33 cellular contexts compared by ENCODE assay signal in genomic region chr21:30628109-30628508, GRCh38. TPM values are rescaled to one million over a fixed set of nuclear protein-coding genes. Genes with fewer than 3 reads are reported as not detected.
"Had no signal": no experiment of that assay in that cellular context is flagged by ENCODE, and none has a peak within 500 bp of the region (broad histone marks: within the 10 kb centered on the region; RNA-seq: fewer than 3 reads in every experiment).

No MANE protein-coding gene starts in this region.

- H3K27ac ChIP-seq: stomach, suprapubic skin, testis, thoracic aorta, thyroid gland, tibial artery, tibial nerve, transverse colon, upper lobe of left lung, upper lobe of right lung, uterus, vagina had no signal

- H3K4me1 ChIP-seq: stomach, suprapubic skin, testis, thyroid gland, tibial artery, tibial nerve, transverse colon, upper lobe of left lung, upper lobe of right lung, uterus, vagina had no signal

- H3K27ac Mint-ChIP-seq: stimulated activated effector memory CD8-positive, alpha-beta T cell treated with anti-CD3 and anti-CD28 coated beads, Interleukin-12 subunit alpha, Interleukin-12 subunit beta, amount 100 ng/mL, for 72 hours; stimulated activated memory B cell treated with anti-CD40 and anti-IgM and Interleukin-4, amounts not matched to agents 10 μg/mL and 1 μg/mL and 100 μg/mL, for 72 hours; stimulated activated naive B cell treated with anti-CD40 and anti-IgM and Interleukin-4, amounts not matched to agents 10 μg/mL and 1 μg/mL and 100 μg/mL, for 72 hours; stimulated activated naive CD8-positive, alpha-beta T cell treated with anti-CD3 and anti-CD28 coated beads, Interleukin-15, amount 100 ng/mL, for 72 hours; stimulated activated naive CD8-positive, alpha-beta T cell treated with anti-CD3 and anti-CD28 coated beads, Interleukin-15, Interleukin-2, amounts not matched to agents 100 ng/mL and 50 ng/mL, for 24 hours; type B pancreatic cell had no signal

- DNase-seq: stimulated activated CD4-positive, alpha-beta T cell treated with anti-CD3 and anti-CD28 coated beads, Interleukin-2, amount 100 ng/mL, for 48 hours; stimulated activated CD4-positive, alpha-beta T cell treated with anti-CD3 and anti-CD28 coated beads, Interleukin-4, amount 100 ng/mL, for 1 hour; stimulated activated CD4-positive, alpha-beta T cell treated with anti-CD3 and anti-CD28 coated beads, Interleukin-4, amount 100 ng/mL, for 24 hours; stimulated activated CD4-positive, alpha-beta T cell treated with anti-CD3 and anti-CD28 coated beads, Interleukin-4, amount 100 ng/mL, for 4 hours; stimulated activated CD8-positive, alpha-beta memory T cell treated with anti-CD3 and anti-CD28 coated beads, Interleukin-4, amount 100 ng/mL, for 48 hours; stimulated activated naive B cell treated with anti-CD40 and anti-IgM and Interleukin-4, amounts not matched to agents 10 μg/mL and 1 μg/mL and 100 μg/mL, for 72 hours; stimulated activated naive CD4-positive, alpha-beta T cell; stimulated activated naive CD4-positive, alpha-beta T cell treated with Interleukin-2 at 50 U/mL for 16 hours; stimulated activated naive CD8-positive, alpha-beta T cell treated with anti-CD3 and anti-CD28 coated beads, Interleukin-15, amount 100 ng/mL, for 72 hours; stimulated activated naive CD8-positive, alpha-beta T cell treated with anti-CD3 and anti-CD28 coated beads, Interleukin-15, Interleukin-2, amounts not matched to agents 100 U/mL and 50 U/mL, for 24 hours; stomach; substantia nigra; testis; thyroid gland; tibial artery; transverse colon; trophoblast cell; upper lobe of left lung; upper lobe of right lung; uterus had no signal

- H3K27me3 Mint-ChIP-seq: stimulated activated memory B cell treated with anti-CD40 and anti-IgM and Interleukin-4, amounts not matched to agents 10 μg/mL and 1 μg/mL and 100 μg/mL, for 72 hours; stimulated activated naive B cell treated with anti-CD40 and anti-IgM and Interleukin-4, amounts not matched to agents 10 μg/mL and 1 μg/mL and 100 μg/mL, for 72 hours; stimulated activated naive CD8-positive, alpha-beta T cell treated with anti-CD3 and anti-CD28 coated beads, Interleukin-15, amount 100 ng/mL, for 72 hours; stimulated activated naive CD8-positive, alpha-beta T cell treated with anti-CD3 and anti-CD28 coated beads, Interleukin-15, Interleukin-2, amounts not matched to agents 100 ng/mL and 50 ng/mL, for 24 hours; type B pancreatic cell had no signal

- H3K9me3 ChIP-seq: suprapubic skin, testis, thoracic aorta, thyroid gland, upper lobe of left lung, upper lobe of right lung, uterus, vagina had no signal

- H3K36me3 ChIP-seq: stomach, suprapubic skin, thoracic aorta, thyroid gland, tibial artery, tibial nerve, transverse colon, upper lobe of left lung, upper lobe of right lung, uterus, vagina had no signal

- H3K27me3 ChIP-seq: stomach, suprapubic skin, testis, thyroid gland, tibial artery, tibial nerve, transverse colon, upper lobe of left lung, upper lobe of right lung, uterus, vagina had no signal

- H3K36me3 Mint-ChIP-seq: stimulated activated effector memory CD8-positive, alpha-beta T cell treated with anti-CD3 and anti-CD28 coated beads, Interleukin-12 subunit alpha, Interleukin-12 subunit beta, amount 100 ng/mL, for 72 hours; stimulated activated memory B cell treated with anti-CD40 and anti-IgM and Interleukin-4, amounts not matched to agents 10 μg/mL and 1 μg/mL and 100 μg/mL, for 72 hours; stimulated activated naive B cell treated with anti-CD40 and anti-IgM and Interleukin-4, amounts not matched to agents 10 μg/mL and 1 μg/mL and 100 μg/mL, for 72 hours; type B pancreatic cell had no signal

- H3K9me3 Mint-ChIP-seq: stimulated activated effector memory CD8-positive, alpha-beta T cell treated with anti-CD3 and anti-CD28 coated beads, Interleukin-12 subunit alpha, Interleukin-12 subunit beta, amount 100 ng/mL, for 72 hours; stimulated activated naive CD8-positive, alpha-beta T cell treated with anti-CD3 and anti-CD28 coated beads, Interleukin-15, amount 100 ng/mL, for 72 hours; type B pancreatic cell had no signal

- H3K4me3 Mint-ChIP-seq: stimulated activated effector memory CD8-positive, alpha-beta T cell treated with anti-CD3 and anti-CD28 coated beads, Interleukin-12 subunit alpha, Interleukin-12 subunit beta, amount 100 ng/mL, for 72 hours; stimulated activated memory B cell treated with anti-CD40 and anti-IgM and Interleukin-4, amounts not matched to agents 10 μg/mL and 1 μg/mL and 100 μg/mL, for 72 hours; stimulated activated naive B cell treated with anti-CD40 and anti-IgM and Interleukin-4, amounts not matched to agents 10 μg/mL and 1 μg/mL and 100 μg/mL, for 72 hours; stimulated activated naive CD8-positive, alpha-beta T cell treated with anti-CD3 and anti-CD28 coated beads, Interleukin-15, amount 100 ng/mL, for 72 hours; stimulated activated naive CD8-positive, alpha-beta T cell treated with anti-CD3 and anti-CD28 coated beads, Interleukin-15, Interleukin-2, amounts not matched to agents 100 ng/mL and 50 ng/mL, for 24 hours; type B pancreatic cell had no signal

- H3K4me1 Mint-ChIP-seq: stimulated activated effector memory CD8-positive, alpha-beta T cell treated with anti-CD3 and anti-CD28 coated beads, Interleukin-12 subunit alpha, Interleukin-12 subunit beta, amount 100 ng/mL, for 72 hours; stimulated activated memory B cell treated with anti-CD40 and anti-IgM and Interleukin-4, amounts not matched to agents 10 μg/mL and 1 μg/mL and 100 μg/mL, for 72 hours; stimulated activated naive B cell treated with anti-CD40 and anti-IgM and Interleukin-4, amounts not matched to agents 10 μg/mL and 1 μg/mL and 100 μg/mL, for 72 hours; stimulated activated naive CD8-positive, alpha-beta T cell treated with anti-CD3 and anti-CD28 coated beads, Interleukin-15, amount 100 ng/mL, for 72 hours had no signal

- ATAC-seq: stimulated activated effector memory CD8-positive, alpha-beta T cell treated with anti-CD3 and anti-CD28 coated beads, Interleukin-12 subunit alpha, Interleukin-12 subunit beta, amount 100 ng/mL, for 72 hours; stimulated activated memory B cell treated with anti-CD40 and anti-IgM and Interleukin-4, amounts not matched to agents 10 μg/mL and 1 μg/mL and 100 μg/mL, for 72 hours; stimulated activated naive B cell treated with anti-CD40 and anti-IgM and Interleukin-4, amounts not matched to agents 10 μg/mL and 1 μg/mL and 100 μg/mL, for 72 hours; stimulated activated naive CD8-positive, alpha-beta T cell treated with anti-CD3 and anti-CD28 coated beads, Interleukin-15, amount 100 ng/mL, for 72 hours; stimulated activated naive CD8-positive, alpha-beta T cell treated with anti-CD3 and anti-CD28 coated beads, Interleukin-15, Interleukin-2, amounts not matched to agents 100 U/mL and 50 U/mL, for 24 hours; upper lobe of right lung had no signal

- H3K4me3 ChIP-seq: stomach, suprapubic skin, testis, thoracic aorta, thyroid gland, tibial artery, tibial nerve, transverse colon, upper lobe of left lung, upper lobe of right lung, uterus, vagina had no signal

RNA-seq across cellular contexts. Expression of gene KRTAP20-2, which starts 6.9 kb away (rescaled TPM):
- total RNA-seq: stomach, subcutaneous adipose tissue, temporal lobe, testis, thoracic aorta, thyroid gland, tibial nerve, transverse colon, upper lobe of left lung, upper lobe of right lung, ureter, urinary bladder, uterus, vagina had no signal
- polyA plus RNA-seq: stomach, thymus, urinary bladder had no signal

RNA-seq across cellular contexts. Expression of gene KRTAP20-4, which starts 7.7 kb away (rescaled TPM):
- total RNA-seq: stomach, subcutaneous adipose tissue, suprapubic skin, temporal lobe, testis, thoracic aorta, thyroid gland, tibial nerve, transverse colon, upper lobe of left lung, upper lobe of right lung, ureter, urinary bladder, uterus, vagina had no signal
- polyA plus RNA-seq: stomach, thymus, urinary bladder had no signal

RNA-seq across cellular contexts. Expression of gene KRTAP20-1, which starts 11.9 kb away (rescaled TPM):
- total RNA-seq: stomach, subcutaneous adipose tissue, suprapubic skin, temporal lobe, testis, thoracic aorta, thyroid gland, tibial nerve, transverse colon, upper lobe of left lung, upper lobe of right lung, ureter, urinary bladder, uterus, vagina had no signal
- polyA plus RNA-seq: stomach, thymus, urinary bladder had no signal

RNA-seq across cellular contexts. Expression of gene KRTAP6-1, which starts 14.4 kb away (rescaled TPM):
- total RNA-seq: stomach, subcutaneous adipose tissue, temporal lobe, testis, thoracic aorta, thyroid gland, tibial nerve, transverse colon, upper lobe of left lung, upper lobe of right lung, ureter, urinary bladder, uterus, vagina had no signal
- polyA plus RNA-seq: stomach, thymus, urinary bladder had no signal

RNA-seq across cellular contexts. Expression of gene KRTAP20-3, which starts 14.6 kb away (rescaled TPM):
- total RNA-seq: stomach, subcutaneous adipose tissue, suprapubic skin, temporal lobe, testis, thoracic aorta, thyroid gland, tibial nerve, transverse colon, upper lobe of left lung, upper lobe of right lung, ureter, urinary bladder, uterus, vagina had no signal
- polyA plus RNA-seq: stomach, thymus, urinary bladder had no signal
